Comparison of ENCODE assay signal across 22 cellular contexts in genomic region chr3:25818335-25818734, GRCh38. TPM values are rescaled to one million over a fixed set of nuclear protein-coding genes. Genes with fewer than 3 reads are reported as not detected.
A peak's percentile ranks its signal among the peaks of the same experiment; 100 is the strongest.
DNase-seq lines count a peak whose midpoint lies in the region; ATAC-seq, FAIRE-seq and TF ChIP-seq lines count a peak whose summit lies in the region.
"Had no signal": no experiment of that assay in that cellular context is flagged by ENCODE, and none has a peak within 500 bp of the region (broad histone marks: within the 10 kb centered on the region; RNA-seq: fewer than 3 reads in every experiment).

No MANE protein-coding gene starts in this region.

- H3K4me1 ChIP-seq in GM12878 (ENCODE audit: control insufficient read depth, insufficient read depth, low read length), result peaks cover 3% of the 10 kb centered on the region; the same call in 1 of the 2 replicates
- H3K4me1 ChIP-seq: BLaER1 had no signal

- no peaks in the 10 kb centered on the region for H3K36me3 ChIP-seq in GM12878 (ENCODE audit: control insufficient read depth in 2 of 2, insufficient read depth in 2 of 2, low read length in 1 of 2)
- H3K36me3 ChIP-seq: BLaER1 had no signal

- H3K27ac ChIP-seq in GM12878 (ENCODE audit: control insufficient read depth, insufficient read depth), result no peak overlapping the region
- H3K27ac ChIP-seq: BLaER1, KMS-11, PC-9, RWPE1 had no signal

- CTCF ChIA-PET in GM12878 (lab: Yijun Ruan, JAX), result interaction anchor here (2.0 kb wide), 1 partner anchor 170 kb away, joined by 5 read pairs; no protein-coding TSS in a partner anchor

- H4K20me1 ChIP-seq in GM12878 (ENCODE audit: control insufficient read depth, insufficient read depth), result no peaks in the 10 kb centered on the region
- H4K20me1 ChIP-seq: BLaER1 had no signal

- SMC1A ChIA-PET in GM12878 (lab: Charles Lee; ENCODE audit: uncharacterized antibody, unreplicated experiment), result interaction anchor here (1.1 to 1.3 kb wide), 2 partner anchors 27 to 32 kb away, joined by 3 read pairs; no protein-coding TSS in a partner anchor

- no peaks in the 10 kb centered on the region for H3K27me3 ChIP-seq in GM12878 (replicated peaks in 1 of 2; ENCODE audit: control insufficient read depth in 2 of 2, insufficient read depth in 2 of 2, low read length in 1 of 2)
- H3K27me3 ChIP-seq: BLaER1 had no signal

- BruUV-seq in GM12878 (replicated peaks; lab: Mats Ljungman, UMichigan), result no TSS peak

- H3K27ac Mint-ChIP-seq in stimulated activated effector memory CD8-positive, alpha-beta T cell treated with anti-CD3 and anti-CD28 coated beads, Interleukin-12 subunit alpha, Interleukin-12 subunit beta, amount 100 ng/mL, for 72 hours, result no peak overlapping the region
- H3K27ac Mint-ChIP-seq: CD4-positive, alpha-beta memory T cell had no signal

- intact Hi-C loops in GM12878 (cut with micrococcal nuclease; ENCODE audit: unreplicated experiment), result no loop called here

- no peaks in the 10 kb centered on the region for H3K4me1 Mint-ChIP-seq in stimulated activated effector memory CD8-positive, alpha-beta T cell treated with anti-CD3 and anti-CD28 coated beads, Interleukin-12 subunit alpha, Interleukin-12 subunit beta, amount 100 ng/mL, for 72 hours

- H3K4me2 ChIP-seq in GM12878 (ENCODE audit: control insufficient read depth, insufficient read depth), result no peak overlapping the region
- H3K4me2 ChIP-seq: BLaER1, KMS-11, PC-9 had no signal

- H3K79me2 ChIP-seq in GM12878 (ENCODE audit: control insufficient read depth, insufficient read depth, low read length), result no peaks in the 10 kb centered on the region

- FAIRE-seq in GM12878 (lab: Jason Lieb, UNC), result peak; percentile 59

- no peak for TF ChIP-seq EP300 in GM12878 (IDR thresholded peaks at IDR 0.05; ENCODE audit: borderline replicate concordance in 1 of 2, control insufficient read depth in 1 of 2, low read depth in 2 of 2, low read length in 2 of 2)

- TF ChIP-seq POLR2A in GM12878 (IDR thresholded peaks at IDR 0.05; ENCODE audit: low read depth, low read length), result no peak

- no peak overlapping the region for H2AFZ ChIP-seq in GM12878 (ENCODE audit: control insufficient read depth, low read depth, low read length)
- H2AFZ ChIP-seq: PC-9 had no signal

- H3K36me3 Mint-ChIP-seq in stimulated activated effector memory CD8-positive, alpha-beta T cell treated with anti-CD3 and anti-CD28 coated beads, Interleukin-12 subunit alpha, Interleukin-12 subunit beta, amount 100 ng/mL, for 72 hours, result no peaks in the 10 kb centered on the region
- H3K36me3 Mint-ChIP-seq: CD4-positive, alpha-beta memory T cell had no signal

- no peaks in the 10 kb centered on the region for H3K9me3 ChIP-seq in GM12878 (replicated peaks; ENCODE audit: control insufficient read depth, insufficient read depth, low read length)

- DNase-seq in GM12878 (ENCODE audit: low read depth, low spot score), result no peak
- DNase-seq in stimulated activated effector memory CD8-positive, alpha-beta T cell treated with anti-CD3 and anti-CD28 coated beads, Interleukin-12 subunit alpha, Interleukin-12 subunit beta, amount 100 ng/mL, for 72 hours (ENCODE audit: low spot score in 2 of 2), result no peak
- DNase-seq in SKM-1 treated with dmso at 0.1 percent for 144 hours (lab: John Stamatoyannopoulos, UW; ENCODE audit: unreplicated experiment), result no peak
- DNase-seq in middle frontal gyrus (ENCODE audit: extremely low spot score, low spot score), result no peak
- DNase-seq: CD4-positive, alpha-beta memory T cell; DMS53; NCI-H1436; NCI-H1930; NCI-H226; NCI-H524; PC-9; SIG-M5; T-helper 1 cell; T-helper 9 cell had no signal

- POLR2A ChIA-PET in GM12878 (lab: Charles Lee), result no interaction called here

- no peak for TF ChIP-seq RAD21 in GM12878 (IDR thresholded peaks at IDR 0.05; ENCODE audit: insufficient read depth, low read depth, low read length)

- RAD21 ChIA-PET in GM12878 (lab: Charles Lee; ENCODE audit: unreplicated experiment), result interaction anchor here (0.8 kb wide), 1 partner anchor 43 kb away, joined by 3 read pairs; no protein-coding TSS in a partner anchor

- TF ChIP-seq CTCF in GM12878 (IDR thresholded peaks at IDR 0.05 in 2 of 3, conservative IDR thresholded peaks at IDR 0.05 in 1 of 3; ENCODE audit: control insufficient read depth in 2 of 3, extremely low read depth in 1 of 3, insufficient read depth in 1 of 3, low read depth in 3 of 3, low read length in 3 of 3), result no peak

- no peak overlapping the region for H3K4me3 Mint-ChIP-seq in stimulated activated effector memory CD8-positive, alpha-beta T cell treated with anti-CD3 and anti-CD28 coated beads, Interleukin-12 subunit alpha, Interleukin-12 subunit beta, amount 100 ng/mL, for 72 hours
- H3K4me3 Mint-ChIP-seq: CD4-positive, alpha-beta memory T cell had no signal

- H3K9me3 Mint-ChIP-seq in stimulated activated effector memory CD8-positive, alpha-beta T cell treated with anti-CD3 and anti-CD28 coated beads, Interleukin-12 subunit alpha, Interleukin-12 subunit beta, amount 100 ng/mL, for 72 hours, result no peaks in the 10 kb centered on the region
- H3K9me3 Mint-ChIP-seq: CD4-positive, alpha-beta memory T cell had no signal

- in situ Hi-C loops in GM12878 (cut with MboI), result no loop called here

- no peak overlapping the region for H3K4me3 ChIP-seq in GM12878
- H3K4me3 ChIP-seq: BLaER1, PC-9 had no signal

- ATAC-seq in GM18511 (IDR thresholded peaks at IDR 0.05; ENCODE audit: unreplicated experiment) (peak; percentile 42), GM21515 (IDR thresholded peaks at IDR 0.05; ENCODE audit: unreplicated experiment) (peak; percentile 41), HG02870 (IDR thresholded peaks at IDR 0.05; ENCODE audit: unreplicated experiment) (peak; percentile 57), GM12878 (peak; percentile 64), HG03045 (IDR thresholded peaks at IDR 0.05; ENCODE audit: unreplicated experiment) (no peak)
- no peak for ATAC-seq in stimulated activated effector memory CD8-positive, alpha-beta T cell treated with anti-CD3 and anti-CD28 coated beads, Interleukin-12 subunit alpha, Interleukin-12 subunit beta, amount 100 ng/mL, for 72 hours
- ATAC-seq: SK-N-SH treated with all-trans-retinoic acid at 6 μM for 48 hours had no signal

- no peak overlapping the region for H3K9ac ChIP-seq in GM12878 (ENCODE audit: control insufficient read depth, insufficient read depth, low read length)
- H3K9ac ChIP-seq: BLaER1, KMS-11 had no signal

- WGBS in GM12878 (ENCODE audit: insufficient coverage, insufficient replicate concordance, low lambda C conversion rate, missing lambda C conversion rate), result 11% methylated on average over 4 of the region's 4 CpGs

TF ChIP-seq in GM12878, 131 proteins besides CTCF, POLR2A, EP300 and RAD21:
- TF ChIP-seq JUNB (IDR thresholded peaks at IDR 0.05) (0 out of 2 replicates have a peak, but pooled peaks have one; percentile 8), POLR2AphosphoS5 (IDR thresholded peaks at IDR 0.05; ENCODE audit: low read length) (no peak)

RNA-seq across cellular contexts. Expression of gene OXSM, which starts 28.4 kb away (rescaled TPM):
- total RNA-seq in GM12878 (2013; cell fraction: nucleolus; rRNA removed), result 27.8 and 28.1 TPM in 2 replicates
- 12.9 and 16.8 TPM in 2 replicates for total RNA-seq in GM12878 (2014; rRNA removed)
- 13.3 and 14.2 TPM in 2 replicates for total RNA-seq in GM12878 (2014; rRNA removed; fragmentation: Illumina TruSeq; extraction: Trizol)
- total RNA-seq in GM12878 (2021), result 12.3 and 12.9 TPM in 2 replicates
- polyA plus RNA-seq in GM12878 (2011; ENCODE audit: low read depth), result 8.3 TPM
- polyA plus RNA-seq in GM12878 (2011; rRNA removed), result 37.5 and 65.0 TPM in 2 replicates
- 20.1 and 21.1 TPM in 2 replicates for polyA plus RNA-seq in GM12878 (2011; cell fraction: cytosol; rRNA removed)
- 25.1 and 31.4 TPM in 2 replicates for polyA plus RNA-seq in GM12878 (2011; cell fraction: nucleus; rRNA removed)
- 9.6 and 14.8 TPM in 2 replicates for polyA plus RNA-seq in GM12878 (2012)
- polyA plus RNA-seq in GM12878 (2014; fragmentation: Illumina TruSeq; extraction: Trizol), result 16.9 and 19.0 TPM in 2 replicates
- 10 to 100 TPM; 28.6 to 32.5 TPM for polyA plus RNA-seq in GM12878 (2014; fragmentation: Nextera tagmentation; extraction: Ambion mirVana)
- polyA plus RNA-seq in GM12878 (2014; rRNA removed), result 11.9 and 13.7 TPM in 2 replicates
- polyA plus RNA-seq in GM12878 (2016; fragmentation: Nextera tagmentation; extraction: Ambion mirVana), result 10 to 100 TPM; 27.2 to 30.9 TPM
- 17.6 and 23.0 TPM in 2 replicates for polyA minus RNA-seq in GM12878 (2011; rRNA and poly(A)+ RNA removed)
- 6.1 and 7.5 TPM in 2 replicates for polyA minus RNA-seq in GM12878 (2011; cell fraction: cytosol; rRNA and poly(A)+ RNA removed)
- polyA minus RNA-seq in GM12878 (2011; cell fraction: nucleus; rRNA and poly(A)+ RNA removed), result 12.8 and 13.4 TPM in 2 replicates

RNA-seq across cellular contexts. Expression of gene NGLY1, which starts 35.1 kb away (rescaled TPM):
- 268 and 273 TPM in 2 replicates for total RNA-seq in GM12878 (2013; cell fraction: nucleolus; rRNA removed)
- total RNA-seq in GM12878 (2014; rRNA removed), result 39.5 and 48.4 TPM in 2 replicates
- 54.0 and 57.4 TPM in 2 replicates for total RNA-seq in GM12878 (2014; rRNA removed; fragmentation: Illumina TruSeq; extraction: Trizol)
- total RNA-seq in GM12878 (2021), result 44.6 and 47.7 TPM in 2 replicates
- 29.0 TPM for polyA plus RNA-seq in GM12878 (2011; ENCODE audit: low read depth)
- 54.0 and 78.5 TPM in 2 replicates for polyA plus RNA-seq in GM12878 (2011; rRNA removed)
- polyA plus RNA-seq in GM12878 (2011; cell fraction: cytosol; rRNA removed), result 22.4 and 31.4 TPM in 2 replicates
- polyA plus RNA-seq in GM12878 (2011; cell fraction: nucleus; rRNA removed), result 38.1 and 39.8 TPM in 2 replicates
- 49.8 and 58.0 TPM in 2 replicates for polyA plus RNA-seq in GM12878 (2012)
- 46.3 and 57.7 TPM in 2 replicates for polyA plus RNA-seq in GM12878 (2014; fragmentation: Illumina TruSeq; extraction: Trizol)
- 10 to 100 TPM; 29.8 to 32.2 TPM for polyA plus RNA-seq in GM12878 (2014; fragmentation: Nextera tagmentation; extraction: Ambion mirVana)
- polyA plus RNA-seq in GM12878 (2014; rRNA removed), result 27.5 and 33.8 TPM in 2 replicates
- polyA plus RNA-seq in GM12878 (2016; fragmentation: Nextera tagmentation; extraction: Ambion mirVana), result 10 to 100 TPM; 60.2 to 73.5 TPM
- 41.5 and 47.8 TPM in 2 replicates for polyA minus RNA-seq in GM12878 (2011; rRNA and poly(A)+ RNA removed)
- 19.2 and 19.6 TPM in 2 replicates for polyA minus RNA-seq in GM12878 (2011; cell fraction: cytosol; rRNA and poly(A)+ RNA removed)
- polyA minus RNA-seq in GM12878 (2011; cell fraction: nucleus; rRNA and poly(A)+ RNA removed), result 73.1 and 100 TPM in 2 replicates

Comparison
In these comparisons a context has a peak if more than half of its experiments do, and no peak if none do; other contexts are left out.
1. ATAC-seq: peak in GM18511 (single experiment), GM21515 (single experiment), HG02870 (single experiment) and GM12878 (single experiment); none in stimulated activated effector memory CD8-positive, alpha-beta T cell treated with anti-CD3 and anti-CD28 coated beads, Interleukin-12 subunit alpha, Interleukin-12 subunit beta, amount 100 ng/mL, for 72 hours (single experiment) and HG03045 (single experiment).